ENCODE assay signal across 1 cellular context in genomic region chr6:33613146-33613793, GRCh38.
TF ChIP-seq lines count a peak whose summit lies in the region.

No MANE protein-coding gene starts in this region.

TF ChIP-seq in HepG2, 621 proteins besides CTCF, POLR2A, EP300 and RAD21 (continued from another document and continues in another):
- 0 out of 2 replicates have a peak, but pooled peaks have one; percentile 59 for TF ChIP-seq HNRNPL (IDR thresholded peaks at IDR 0.05; ENCODE audit: low read depth, low read length)
- TF ChIP-seq GATAD2A (CRISPR knock-in tag; IDR thresholded peaks at IDR 0.05), result peak; percentile 95
- TF ChIP-seq HMG20A (CRISPR knock-in tag; IDR thresholded peaks at IDR 0.05; ENCODE audit: borderline replicate concordance), result peak; percentile 92
- TF ChIP-seq THAP7 (CRISPR knock-in tag; IDR thresholded peaks at IDR 0.05), result no peak
- TF ChIP-seq ZNF879 (CRISPR knock-in tag; IDR thresholded peaks at IDR 0.05), result no peak
- no peak for TF ChIP-seq DDIT3 (CRISPR knock-in tag; IDR thresholded peaks at IDR 0.05)
- peak; percentile 44 for TF ChIP-seq ZEB1 (IDR thresholded peaks at IDR 0.05; ENCODE audit: insufficient replicate concordance, low read depth)
- TF ChIP-seq BCL3 (CRISPR knock-in tag; IDR thresholded peaks at IDR 0.05), result no peak
- peak; percentile 66 for TF ChIP-seq CREM (IDR thresholded peaks at IDR 0.05)
- no peak for TF ChIP-seq CREM (CRISPR knock-in tag; IDR thresholded peaks at IDR 0.05)
- TF ChIP-seq MXI1 (IDR thresholded peaks at IDR 0.05; ENCODE audit: borderline replicate concordance, low read depth, low read length), result peak; percentile 80; the same call in 2 of the 3 replicates
- no peak; the same call in 1 of the 2 replicates for TF ChIP-seq KDM2A (CRISPR knock-in tag; IDR thresholded peaks at IDR 0.05; ENCODE audit: borderline replicate concordance, low read depth)
- no peak for TF ChIP-seq ZNF180 (CRISPR knock-in tag; IDR thresholded peaks at IDR 0.05; ENCODE audit: borderline replicate concordance, low read depth)
- peak; percentile 32; the same call in 1 of the 2 replicates for TF ChIP-seq ZFP91 (CRISPR knock-in tag; IDR thresholded peaks at IDR 0.05; ENCODE audit: borderline replicate concordance)
- TF ChIP-seq SNAI1 (CRISPR knock-in tag; IDR thresholded peaks at IDR 0.05; ENCODE audit: borderline replicate concordance), result 0 out of 2 replicates have a peak, but pooled peaks have one; percentile 57
- TF ChIP-seq ATF7 (IDR thresholded peaks at IDR 0.05), result no peak
- TF ChIP-seq ATF7 (CRISPR knock-in tag; IDR thresholded peaks at IDR 0.05), result peak; percentile 79; the same call in 1 of the 2 replicates
- TF ChIP-seq ZNF460 (CRISPR knock-in tag; IDR thresholded peaks at IDR 0.05; ENCODE audit: borderline replicate concordance), result peak; percentile 65; the same call in 1 of the 2 replicates
- peak; percentile 49; the same call in 1 of the 2 replicates for TF ChIP-seq ZNF644 (CRISPR knock-in tag; IDR thresholded peaks at IDR 0.05; ENCODE audit: low read depth)
- TF ChIP-seq FOSL2 (CRISPR knock-in tag; IDR thresholded peaks at IDR 0.05), result peak; percentile 72
- no peak for TF ChIP-seq ZMYM4 (CRISPR knock-in tag; IDR thresholded peaks at IDR 0.05)
- no peak for TF ChIP-seq ZNF484 (CRISPR knock-in tag; IDR thresholded peaks at IDR 0.05; ENCODE audit: borderline replicate concordance, low read depth)
- 0 out of 2 replicates have a peak, but pooled peaks have one; percentile 48 for TF ChIP-seq KDM6A (CRISPR knock-in tag; IDR thresholded peaks at IDR 0.05; ENCODE audit: low read depth)
- TF ChIP-seq CREB1 (IDR thresholded peaks at IDR 0.05), result no peak
- TF ChIP-seq CREB1 (CRISPR knock-in tag; IDR thresholded peaks at IDR 0.05), result peak; percentile 41; the same call in 1 of the 2 replicates
- TF ChIP-seq TAF15 (IDR thresholded peaks at IDR 0.05; ENCODE audit: low read depth, low read length, poor library complexity, severe bottlenecking), result no peak
- peak; percentile 57; the same call in 1 of the 2 replicates for TF ChIP-seq ZBTB25 (CRISPR knock-in tag; IDR thresholded peaks at IDR 0.05)
- peak; percentile 87 for TF ChIP-seq TGIF2 (CRISPR knock-in tag; IDR thresholded peaks at IDR 0.05)
- TF ChIP-seq SUZ12 (IDR thresholded peaks at IDR 0.05; ENCODE audit: low read depth, low read length), result no peak
- peak; percentile 49; the same call in 1 of the 2 replicates for TF ChIP-seq YEATS2 (CRISPR knock-in tag; IDR thresholded peaks at IDR 0.05; ENCODE audit: borderline replicate concordance)
- no peak for TF ChIP-seq SIN3B (IDR thresholded peaks at IDR 0.05; ENCODE audit: low read length)
- peak; percentile 88 for TF ChIP-seq ZBTB21 (CRISPR knock-in tag; IDR thresholded peaks at IDR 0.05)
- TF ChIP-seq ATF4 (CRISPR knock-in tag; IDR thresholded peaks at IDR 0.05), result peak in 1 of 2 experiments; percentile 77; a peak in 2 of 4 replicates
- TF ChIP-seq BCL6 (CRISPR knock-in tag; IDR thresholded peaks at IDR 0.05), result peak; percentile 58
- peak; percentile 76; the same call in 1 of the 2 replicates for TF ChIP-seq RCOR2 (CRISPR knock-in tag; IDR thresholded peaks at IDR 0.05)
- peak; percentile 84 for TF ChIP-seq PAXIP1 (CRISPR knock-in tag; conservative IDR thresholded peaks at IDR 0.05)
- TF ChIP-seq THAP8 (CRISPR knock-in tag; IDR thresholded peaks at IDR 0.05; ENCODE audit: borderline replicate concordance), result no peak
- TF ChIP-seq ZMYM3 (CRISPR knock-in tag; IDR thresholded peaks at IDR 0.05), result peak; percentile 67; the same call in 1 of the 2 replicates
- no peak for TF ChIP-seq CENPBD1 (CRISPR knock-in tag; IDR thresholded peaks at IDR 0.05; ENCODE audit: borderline replicate concordance, low read depth)
- TF ChIP-seq ZSCAN29 (CRISPR knock-in tag; conservative IDR thresholded peaks at IDR 0.05), result 0 out of 2 replicates have a peak, but pooled peaks have one; percentile 43
- TF ChIP-seq FOXP1 (IDR thresholded peaks at IDR 0.05), result no peak
- TF ChIP-seq FOXP1 (CRISPR knock-in tag; IDR thresholded peaks at IDR 0.05), result no peak; the same call in 1 of the 2 replicates
- peak; percentile 66; the same call in 1 of the 2 replicates for TF ChIP-seq ZGPAT (CRISPR knock-in tag; IDR thresholded peaks at IDR 0.05)
- TF ChIP-seq GFI1 (CRISPR knock-in tag; IDR thresholded peaks at IDR 0.05; ENCODE audit: borderline replicate concordance), result peak; percentile 94
- TF ChIP-seq NFYC (CRISPR knock-in tag; IDR thresholded peaks at IDR 0.05), result peak; percentile 25; the same call in 1 of the 2 replicates
- TF ChIP-seq ZNF296 (CRISPR knock-in tag; conservative IDR thresholded peaks at IDR 0.05), result no peak
- peak; percentile 73 for TF ChIP-seq RXRB (CRISPR knock-in tag; IDR thresholded peaks at IDR 0.05; ENCODE audit: borderline replicate concordance)
- peak; percentile 54; the same call in 1 of the 2 replicates for TF ChIP-seq ZNF605 (CRISPR knock-in tag; IDR thresholded peaks at IDR 0.05)
- TF ChIP-seq ZNF792 (CRISPR knock-in tag; IDR thresholded peaks at IDR 0.05), result peak; percentile 71
- TF ChIP-seq SOX13 (IDR thresholded peaks at IDR 0.05), result peak; percentile 51; the same call in 1 of the 2 replicates
- TF ChIP-seq SOX13 (CRISPR knock-in tag; conservative IDR thresholded peaks at IDR 0.05 in 1 of 2, IDR thresholded peaks at IDR 0.05 in 1 of 2), result peak in 1 of 2 experiments; percentile 57; a peak in 1 of 4 replicates
- peak; percentile 58; the same call in 1 of the 2 replicates for TF ChIP-seq ZBTB33 (CRISPR knock-in tag; IDR thresholded peaks at IDR 0.05)
- peak; percentile 16; the same call in 1 of the 2 replicates for TF ChIP-seq SP5 (CRISPR knock-in tag; IDR thresholded peaks at IDR 0.05; ENCODE audit: borderline replicate concordance, low read depth)
- peak; percentile 58; the same call in 1 of the 2 replicates for TF ChIP-seq MEIS1 (CRISPR knock-in tag; IDR thresholded peaks at IDR 0.05; ENCODE audit: borderline replicate concordance)
- TF ChIP-seq NFKB2 (CRISPR knock-in tag; IDR thresholded peaks at IDR 0.05; ENCODE audit: borderline replicate concordance), result 0 out of 2 replicates have a peak, but pooled peaks have one; percentile 39
